In genomic region chr17:38563362-38564253, GRCh38 we compare ENCODE assay signal across 15 cellular contexts. TPM values are rescaled to one million over a fixed set of nuclear protein-coding genes. Genes with fewer than 3 reads are reported as not detected.
DNase-seq lines count a peak whose midpoint lies in the region; ATAC-seq and TF ChIP-seq lines count a peak whose summit lies in the region.
"Had no signal": no experiment of that assay in that cellular context is flagged by ENCODE, and none has a peak within 500 bp of the region (broad histone marks: within the 10 kb centered on the region; RNA-seq: fewer than 3 reads in every experiment).

No MANE protein-coding gene starts in this region.

- H3K36me3 ChIP-seq in BE2C, result no peaks in the 10 kb centered on the region
- peaks cover 0 to 7% of the 10 kb centered on the region in 2 experiments; a peak in 1 of 3 replicates for H3K36me3 ChIP-seq in HEK293 (ENCODE audit: control insufficient read depth in 2 of 2, insufficient read depth in 1 of 2, low read length in 2 of 2)
- no peaks in the 10 kb centered on the region for H3K36me3 ChIP-seq in PC-3 (ENCODE audit: low read depth, low read length)
- H3K36me3 ChIP-seq: esophagus squamous epithelium, MG63 had no signal

- TF ChIP-seq CTCF in BE2C (IDR thresholded peaks at IDR 0.05; ENCODE audit: low read depth, low read length), result peak; percentile 17; the same call in 1 of the 2 replicates
- no peak for TF ChIP-seq CTCF in HEK293 (tag by site-specific recombination; IDR thresholded peaks at IDR 0.05)
- no peak for TF ChIP-seq CTCF in PC-3 (conservative IDR thresholded peaks at IDR 0.05; ENCODE audit: low read depth, low read length)

- H3K79me2 ChIP-seq in PC-3 (ENCODE audit: low read length), result no peaks in the 10 kb centered on the region

- TF ChIP-seq POLR2A in erythroblast (IDR thresholded peaks at IDR 0.05; ENCODE audit: low read length), result no peak

- no TSS peak for BruUV-seq in PC-3 (replicated peaks; lab: Mats Ljungman, UMichigan)

- peak; percentile 63 for DNase-seq in BE2C
- peak; percentile 83 for DNase-seq in iPS-NIHi7 (ENCODE audit: extremely low spot score)
- DNase-seq in glomerular visceral epithelial cell (ENCODE audit: extremely low spot score), result no peak
- DNase-seq in PC-3, result no peak
- DNase-seq in erythroblast (lab: John Stamatoyannopoulos, UW), result no peak
- DNase-seq in NCI-H226, result no peak
- DNase-seq: activated CD4-positive, CD25-positive, alpha-beta regulatory T cell treated with anti-CD3 and anti-CD28 coated beads, Interleukin-2, amount 50 U/mL, for 72 hours; activated CD8-positive, alpha-beta memory T cell treated with anti-CD3 and anti-CD28 coated beads, Interleukin-2, amount 50 U/mL, for 4 hours; esophagus squamous epithelium; MG63; NCI-H2107 had no signal

- H3K27ac ChIP-seq in HEK293 (ENCODE audit: extremely low read depth, low read depth, low read length), result no peak overlapping the region
- peak overlapping the region; percentile 79 for H3K27ac ChIP-seq in cingulate gyrus (ENCODE audit: low read depth, low read length)
- no peak overlapping the region for H3K27ac ChIP-seq in PC-3 (ENCODE audit: low read length)
- H3K27ac ChIP-seq: esophagus squamous epithelium had no signal

- H3K4me1 ChIP-seq in BE2C (peaks cover 41% of the 10 kb centered on the region), HEK293 (ENCODE audit: control insufficient read depth, insufficient read depth, low read length) (peaks cover 11% of the 10 kb centered on the region), PC-3 (ENCODE audit: insufficient read depth, low read length) (no peaks in the 10 kb centered on the region)

- no peak overlapping the region for H3K9ac ChIP-seq in PC-3 (ENCODE audit: low read length)

- POLR2A ChIA-PET in HEK293 (lab: Yijun Ruan, JAX), result interaction anchor here (0.5 to 0.8 kb wide), 2 partner anchors 42 to 100 kb away, joined by 3 to 6 read pairs; partner anchors contain the start of gene SRCIN1
- POLR2A ChIA-PET in PC-3 (lab: Charles Lee; ENCODE audit: unreplicated experiment), result no interaction called here

- peak overlapping the region; percentile 54 for H3K4me3 ChIP-seq in BE2C (ENCODE audit: low read depth, low read length)
- H3K4me3 ChIP-seq in HEK293 (ENCODE audit: low read depth, low read length), result no peak overlapping the region
- no peak overlapping the region for H3K4me3 ChIP-seq in PC-3 (ENCODE audit: low read length)
- H3K4me3 ChIP-seq: esophagus squamous epithelium, lung, MG63 had no signal

- H3K9me3 ChIP-seq in BE2C (no peaks in the 10 kb centered on the region), HEK293 (ENCODE audit: control insufficient read depth, insufficient read depth, low read depth, low read length) (no peaks in the 10 kb centered on the region), PC-3 (ENCODE audit: low read length) (no peaks in the 10 kb centered on the region)
- H3K9me3 ChIP-seq: esophagus squamous epithelium, MG63 had no signal

- H3K4me2 ChIP-seq in PC-3 (ENCODE audit: low read length), result no peak overlapping the region

- no peaks in the 10 kb centered on the region for H3K27me3 ChIP-seq in BE2C
- H3K27me3 ChIP-seq in PC-3 (ENCODE audit: low read length), result no peaks in the 10 kb centered on the region

- ATAC-seq in PC-3, result no peak
- ATAC-seq: sciatic nerve had no signal

- no peaks in the 10 kb centered on the region for H4K20me1 ChIP-seq in PC-3 (ENCODE audit: low read length)

- H3K9me2 ChIP-seq in PC-3 (replicated peaks; ENCODE audit: low read length), result no peaks in the 10 kb centered on the region

- intact Hi-C loops in PC-3 (cut with micrococcal nuclease), result no loop called here

- CTCF ChIA-PET in HEK293 (lab: Yijun Ruan, JAX), result interaction anchor here (0.6 to 2.3 kb wide), 8 partner anchors 16 to 296 kb away, joined by 3 to 14 read pairs (median 3); no protein-coding TSS in a partner anchor
- CTCF ChIA-PET in PC-3 (lab: Charles Lee), result no interaction called here

- no peaks in the 10 kb centered on the region for H3F3A ChIP-seq in PC-3 (ENCODE audit: low read length, unreplicated experiment)

- H2AFZ ChIP-seq in PC-3 (ENCODE audit: low read length), result no peak overlapping the region

TF ChIP-seq in HEK293, 187 proteins besides CTCF, POLR2A, EP300 and RAD21:
- peak; percentile 99 for TF ChIP-seq PRDM1 (tag by site-specific recombination; IDR thresholded peaks at IDR 0.05)
- 0 out of 2 replicates have a peak, but pooled peaks have one; percentile 8 for TF ChIP-seq SP2 (tag by site-specific recombination; IDR thresholded peaks at IDR 0.05)
- no peak for TF ChIP-seq ZNF571 (tag by site-specific recombination; IDR thresholded peaks at IDR 0.05)
- TF ChIP-seq ZNF366 (tag by site-specific recombination; conservative IDR thresholded peaks at IDR 0.05), result 0 out of 2 replicates have a peak, but pooled peaks have one; percentile 45
- TF ChIP-seq ZNF398 (tag by site-specific recombination; IDR thresholded peaks at IDR 0.05), result 0 out of 2 replicates have a peak, but pooled peaks have one; percentile 23

RNA-seq across cellular contexts. Expression of gene SRCIN1, which starts 42.1 kb away (rescaled TPM):
- 58.7 TPM for polyA plus RNA-seq in BE2C (2012; ENCODE audit: insufficient read depth, insufficient read length, low read depth)
- 1.8 and 2.6 TPM in 2 replicates for total RNA-seq in PC-3 (2014; rRNA removed)

Comparison
In these comparisons a context has a peak if more than half of its experiments do, and no peak if none do; other contexts are left out.
1. DNase-seq: peak in BE2C (single experiment) and iPS-NIHi7 (single experiment); none in glomerular visceral epithelial cell (single experiment), PC-3 (single experiment), erythroblast (0 of 2) and NCI-H226 (single experiment).